Comparison of ENCODE assay signal across 8 cellular contexts in genomic region chr12:124910561-124911478, GRCh38. TPM values are rescaled to one million over a fixed set of nuclear protein-coding genes. Genes with fewer than 3 reads are reported as not detected.
DNase-seq lines count a peak whose midpoint lies in the region; ATAC-seq and TF ChIP-seq lines count a peak whose summit lies in the region.

No MANE protein-coding gene starts in this region.

- DNase-seq in AG09309 (ENCODE audit: low read depth): no peak
- DNase-seq in naive thymus-derived CD8-positive, alpha-beta T cell: peak in 1 of 10 donors; percentile 29
- no peak for DNase-seq in activated gamma-delta T cell (lab: John Stamatoyannopoulos, UW)
- no peak for DNase-seq in stimulated activated CD4-positive, alpha-beta T cell treated with anti-CD3 and anti-CD28 coated beads, Interleukin-2, amount 100 ng/mL, for 48 hours
- DNase-seq in stimulated activated naive CD4-positive, alpha-beta T cell (lab: John Stamatoyannopoulos, UW): no peak

- peak overlapping the region; percentile 40 to 85 (median 52) for H3K4me3 Mint-ChIP-seq in IgD-negative memory B cell
- peak overlapping the region; percentile 5 to 63 (median 40) for H3K4me3 Mint-ChIP-seq in naive thymus-derived CD8-positive, alpha-beta T cell

- peak overlapping the region; percentile 34 for H3K4me3 ChIP-seq in AG09309 (ENCODE audit: control insufficient read depth, low read depth, low read length)

- no peak for TF ChIP-seq CTCF in AG09309 (IDR thresholded peaks at IDR 0.05; ENCODE audit: control insufficient read depth, insufficient read depth, low read depth, low read length, missing control alignments)

- peaks cover 15% of the 10 kb centered on the region for H3K36me3 Mint-ChIP-seq in IgD-negative memory B cell
- peaks cover 21 to 40% (median 25%) of the 10 kb centered on the region in 3 donors for H3K36me3 Mint-ChIP-seq in naive thymus-derived CD8-positive, alpha-beta T cell

- POLR2A ChIA-PET in naive thymus-derived CD8-positive, alpha-beta T cell (lab: Charles Lee): interaction anchor here (0.7 to 7.9 kb wide), 7 partner anchors 9 to 866 kb away, joined by 3 to 89 read pairs (median 5); no protein-coding TSS in a partner anchor

- ATAC-seq in naive thymus-derived CD8-positive, alpha-beta T cell: no peak
- ATAC-seq in GM21529 (IDR thresholded peaks at IDR 0.05; ENCODE audit: unreplicated experiment): no peak

- H3K4me1 Mint-ChIP-seq in IgD-negative memory B cell: peaks cover 32 to 44% (median 40%) of the 10 kb centered on the region in 3 donors
- peaks cover 36 to 61% (median 56%) of the 10 kb centered on the region in 4 donors for H3K4me1 Mint-ChIP-seq in naive thymus-derived CD8-positive, alpha-beta T cell

- no peaks in the 10 kb centered on the region for H3K27me3 Mint-ChIP-seq in IgD-negative memory B cell
- H3K27me3 Mint-ChIP-seq in naive thymus-derived CD8-positive, alpha-beta T cell: peaks cover 0 to 9% (median 0%) of the 10 kb centered on the region in 5 donors

- peak overlapping the region; percentile 63 to 89 (median 78) for H3K27ac Mint-ChIP-seq in IgD-negative memory B cell
- peak overlapping the region in 9 of 10 donors; percentile 1 to 89 (median 39) for H3K27ac Mint-ChIP-seq in naive thymus-derived CD8-positive, alpha-beta T cell

- peaks cover 0 to 6% (median 0%) of the 10 kb centered on the region in 3 donors for H3K9me3 Mint-ChIP-seq in IgD-negative memory B cell
- peaks cover 0 to 17% (median 0%) of the 10 kb centered on the region in 9 donors for H3K9me3 Mint-ChIP-seq in naive thymus-derived CD8-positive, alpha-beta T cell

- peak overlapping the region; percentile 4 for H3K27ac ChIP-seq in cingulate gyrus (ENCODE audit: low read depth, low read length)

RNA-seq across cellular contexts. Expression of gene UBC, which starts 3.6 kb away (rescaled TPM):
- polyA plus RNA-seq in IgD-negative memory B cell: 1,893 TPM
- total RNA-seq in naive thymus-derived CD8-positive, alpha-beta T cell: 100 to 1,000 TPM; 773 to 788 TPM
- polyA plus RNA-seq in naive thymus-derived CD8-positive, alpha-beta T cell: 1,000 to 10,000 TPM; 1,080 to 1,331 (median 1,214) TPM

RNA-seq across cellular contexts. Expression of gene SCARB1, which starts 47.2 kb away (rescaled TPM):
- 23.9 TPM for polyA plus RNA-seq in IgD-negative memory B cell
- total RNA-seq in naive thymus-derived CD8-positive, alpha-beta T cell: 1 to 10 TPM; 4.3 to 7.2 TPM
- polyA plus RNA-seq in naive thymus-derived CD8-positive, alpha-beta T cell: 1 to 10 TPM; 2.7 to 3.9 (median 3.1) TPM
